33 cellular contexts compared by ENCODE assay signal in genomic region chr18:25497395-25497794, GRCh38.
"Had no signal": no experiment of that assay in that cellular context is flagged by ENCODE, and none has a peak within 500 bp of the region (broad histone marks: within the 10 kb centered on the region; RNA-seq: fewer than 3 reads in every experiment).

No MANE protein-coding gene starts in this region.

- ATAC-seq: activated CD8-positive, alpha-beta T cell treated with anti-CD3 and anti-CD28 coated beads for 36 hours; activated naive CD4-positive, alpha-beta T cell treated with anti-CD3 and anti-CD28 coated beads, Interleukin-2, amount 50 U/mL, for 72 hours; activated T-cell treated with anti-CD3 and anti-CD28 coated beads, Interleukin-2, amount 50 U/mL, for 4 hours; activated T-cell treated with anti-CD3 and anti-CD28 coated beads, Interleukin-2, amount 50 U/mL, for 72 hours; activated T-helper 17 cell treated with anti-CD3 and anti-CD28 coated beads, Interleukin-2, amount 50 U/mL, for 72 hours; body of pancreas had no signal

- H3K4me3 ChIP-seq: adrenal gland, body of pancreas, breast epithelium had no signal

- H3K27me3 ChIP-seq: adrenal gland, body of pancreas, brain microvascular endothelial cell, breast epithelium had no signal

- H3K9me3 ChIP-seq: adrenal gland, body of pancreas had no signal

- H3K36me3 ChIP-seq: adrenal gland, brain microvascular endothelial cell, breast epithelium had no signal

- DNase-seq: activated B cell treated with CpG ODN at 0.5 μM for 24 hours; activated CD4-positive, alpha-beta memory T cell treated with anti-CD3 and anti-CD28 coated beads for 36 hours; activated CD4-positive, alpha-beta T cell treated with anti-CD3 and anti-CD28 coated beads for 4 hours; activated CD4-positive, alpha-beta T cell treated with anti-CD3 and anti-CD28 coated beads, Interleukin-2, amount 10 ng/mL, durations not matched to agents 24 days and 14 days; activated CD4-positive, alpha-beta T cell treated with anti-CD3 and anti-CD28 coated beads, Interleukin-2, amount 50 U/mL, for 1 hour; activated CD4-positive, alpha-beta T cell treated with anti-CD3 and anti-CD28 coated beads, Interleukin-2, amount 50 U/mL, for 4 hours; activated CD4-positive, CD25-positive, alpha-beta regulatory T cell treated with anti-CD3 and anti-CD28 coated beads, Interleukin-2, amount 50 U/mL, for 72 hours; activated CD8-positive, alpha-beta memory T cell treated with anti-CD3 and anti-CD28 coated beads, Interleukin-2, amount 50 U/mL, for 4 hours; activated CD8-positive, alpha-beta T cell treated with anti-CD3 and anti-CD28 coated beads for 36 hours; activated effector memory CD4-positive, alpha-beta T cell treated with anti-CD3 and anti-CD28 coated beads, Interleukin-2, amount 50 U/mL, for 16 hours; activated gamma-delta T cell treated with Interleukin-2 at 50 U/mL for 16 hours; activated naive CD4-positive, alpha-beta T cell; activated naive CD4-positive, alpha-beta T cell treated with anti-CD3 and anti-CD28 coated beads for 36 hours; activated naive CD4-positive, alpha-beta T cell treated with anti-CD3 and anti-CD28 coated beads, Interleukin-2, amount 50 U/mL, for 16 hours; activated naive CD8-positive, alpha-beta T cell treated with anti-CD3 and anti-CD28 coated beads for 36 hours; activated T-cell treated with anti-CD3 and anti-CD28 coated beads for 4 hours; activated T-cell treated with anti-CD3 and anti-CD28 coated beads, Interleukin-2, amount 50 U/mL, for 1 hour; activated T-cell treated with anti-CD3 and anti-CD28 coated beads, Interleukin-2, amount 50 U/mL, for 4 hours; activated T-cell treated with anti-CD3 and anti-CD28 coated beads, Interleukin-2, amount 50 U/mL, for 72 hours; adrenal gland; amniotic stem cell; aorta; body of pancreas; brain microvascular endothelial cell; central memory CD4-positive, alpha-beta T cell; cerebellar nuclear complex; T-helper 1 cell; T-helper 2 cell; T-helper 9 cell had no signal

- H3K4me1 ChIP-seq: adrenal gland, body of pancreas, breast epithelium had no signal

- H3K27ac ChIP-seq: adrenal gland, body of pancreas, brain microvascular endothelial cell, breast epithelium, VCaP had no signal
